17 cellular contexts compared by ENCODE assay signal in genomic region chr6:42113929-42114636, GRCh38. TPM values are rescaled to one million over a fixed set of nuclear protein-coding genes. Genes with fewer than 3 reads are reported as not detected.
A peak's percentile ranks its signal among the peaks of the same experiment; 100 is the strongest.
DNase-seq lines count a peak whose midpoint lies in the region; ATAC-seq and TF ChIP-seq lines count a peak whose summit lies in the region.
"Had no signal": no experiment of that assay in that cellular context is flagged by ENCODE, and none has a peak within 500 bp of the region (broad histone marks: within the 10 kb centered on the region; RNA-seq: fewer than 3 reads in every experiment).

No MANE protein-coding gene starts in this region.

- H3K9ac ChIP-seq in Karpas-422 (ENCODE audit: low read length), result no peak overlapping the region

- no peaks in the 10 kb centered on the region for H3K79me2 ChIP-seq in Karpas-422 (ENCODE audit: low read length)

- H3K27me3 ChIP-seq in Karpas-422 (ENCODE audit: low read length) (no peaks in the 10 kb centered on the region), breast epithelium (no peaks in the 10 kb centered on the region)
- H3K27me3 ChIP-seq: pancreas had no signal

- H3K4me3 ChIP-seq in Karpas-422 (ENCODE audit: low read length), result no peak overlapping the region
- H3K4me3 ChIP-seq in breast epithelium, result no peak overlapping the region
- H3K4me3 ChIP-seq: pancreas had no signal

- H3K27me3 Mint-ChIP-seq in mesothelial cell of epicardium (ENCODE audit: low read depth) (no peaks in the 10 kb centered on the region), immature natural killer cell (ENCODE audit: low read depth in 3 of 3) (peaks cover 1 to 9% (median 8%) of the 10 kb centered on the region in 3 donors)
- peaks cover 23% of the 10 kb centered on the region for H3K27me3 Mint-ChIP-seq in stimulated activated memory B cell treated with anti-CD40 and anti-IgM and Interleukin-4, amounts not matched to agents 10 μg/mL and 1 μg/mL and 100 μg/mL, for 72 hours

- H3K27ac ChIP-seq in Karpas-422 (ENCODE audit: low read length), result no peak overlapping the region
- H3K27ac ChIP-seq in breast epithelium, result peak overlapping the region; percentile 44 to 49
- H3K27ac ChIP-seq: pancreas had no signal

- no peaks in the 10 kb centered on the region for H4K20me1 ChIP-seq in Karpas-422 (ENCODE audit: insufficient read depth, low read depth, low read length)

- no peaks in the 10 kb centered on the region for H3K36me3 ChIP-seq in Karpas-422 (ENCODE audit: insufficient read depth, low read length)
- H3K36me3 ChIP-seq in breast epithelium, result no peaks in the 10 kb centered on the region

- DNase-seq in Caki2 (ENCODE audit: low read depth), result peak; percentile 75
- DNase-seq in Karpas-422, result peak; percentile 30
- DNase-seq in breast epithelium (ENCODE audit: low spot score in 2 of 2), result no peak
- no peak for DNase-seq in mesothelial cell of epicardium (ENCODE audit: low spot score in 2 of 2, unreplicated experiment in 2 of 2)
- no peak for DNase-seq in immature natural killer cell
- DNase-seq: activated B cell treated with CpG ODN at 0.5 μM for 24 hours; activated naive CD8-positive, alpha-beta T cell treated with anti-CD3 and anti-CD28 coated beads, Interleukin-2, amount 10 ng/mL, durations not matched to agents 7 days and 5 days; cerebellar nuclear complex; KBM-7; NCI-H187 treated with DMSO at 0.1 percent for 48 hours; pancreas; stimulated activated CD4-positive, alpha-beta T cell treated with anti-CD3 and anti-CD28 coated beads, Interleukin-15, amount 100 ng/mL, for 24 hours; trophoblast cell had no signal

- TF ChIP-seq CTCF in breast epithelium (IDR thresholded peaks at IDR 0.05) (no peak), mesothelial cell of epicardium (IDR thresholded peaks at IDR 0.05; ENCODE audit: unreplicated experiment) (no peak)

- H3K9me3 ChIP-seq in Karpas-422 (ENCODE audit: low read length), result no peaks in the 10 kb centered on the region
- no peaks in the 10 kb centered on the region for H3K9me3 ChIP-seq in breast epithelium
- H3K9me3 ChIP-seq: pancreas had no signal

- H2AFZ ChIP-seq in Karpas-422 (ENCODE audit: low read length), result no peak overlapping the region

- H3K4me1 Mint-ChIP-seq in mesothelial cell of epicardium (peaks cover 1% of the 10 kb centered on the region), immature natural killer cell (no peaks in the 10 kb centered on the region)
- H3K4me1 Mint-ChIP-seq in stimulated activated memory B cell treated with anti-CD40 and anti-IgM and Interleukin-4, amounts not matched to agents 10 μg/mL and 1 μg/mL and 100 μg/mL, for 72 hours, result no peaks in the 10 kb centered on the region
- H3K4me1 Mint-ChIP-seq: activated B cell treated with CpG ODN at 0.5 μM for 24 hours; activated naive CD8-positive, alpha-beta T cell treated with anti-CD3 and anti-CD28 coated beads, Interleukin-2, amount 10 ng/mL, durations not matched to agents 7 days and 5 days; memory B cell had no signal

- peaks cover 13% of the 10 kb centered on the region for H3K36me3 Mint-ChIP-seq in mesothelial cell of epicardium
- no peaks in the 10 kb centered on the region for H3K36me3 Mint-ChIP-seq in immature natural killer cell
- no peaks in the 10 kb centered on the region for H3K36me3 Mint-ChIP-seq in stimulated activated memory B cell treated with anti-CD40 and anti-IgM and Interleukin-4, amounts not matched to agents 10 μg/mL and 1 μg/mL and 100 μg/mL, for 72 hours
- H3K36me3 Mint-ChIP-seq: activated naive CD8-positive, alpha-beta T cell treated with anti-CD3 and anti-CD28 coated beads, Interleukin-2, amount 10 ng/mL, durations not matched to agents 7 days and 5 days; memory B cell had no signal

- no peak for ATAC-seq in GM19328 (IDR thresholded peaks at IDR 0.05; ENCODE audit: unreplicated experiment)
- ATAC-seq in stimulated activated memory B cell treated with anti-CD40 and anti-IgM and Interleukin-4, amounts not matched to agents 10 μg/mL and 1 μg/mL and 100 μg/mL, for 72 hours, result no peak
- no peak for ATAC-seq in GM18502 (IDR thresholded peaks at IDR 0.05; ENCODE audit: poor library complexity, unreplicated experiment)
- ATAC-seq: pancreas had no signal

- intact Hi-C loops in breast epithelium (cut with DNase I; ENCODE audit: low total_unique reads), result no loop called here

- no peaks in the 10 kb centered on the region for H3K9me2 ChIP-seq in Karpas-422 (replicated peaks; ENCODE audit: insufficient read depth, low read length)

- TF ChIP-seq POLR2A in breast epithelium (IDR thresholded peaks at IDR 0.05), result no peak

- H3K4me2 ChIP-seq in Karpas-422 (ENCODE audit: low read depth, low read length, poor library complexity, severe bottlenecking), result no peak overlapping the region

- H3K27ac Mint-ChIP-seq in mesothelial cell of epicardium (peak overlapping the region; percentile 36), immature natural killer cell (no peak overlapping the region)
- H3K27ac Mint-ChIP-seq in stimulated activated memory B cell treated with anti-CD40 and anti-IgM and Interleukin-4, amounts not matched to agents 10 μg/mL and 1 μg/mL and 100 μg/mL, for 72 hours, result no peak overlapping the region
- H3K27ac Mint-ChIP-seq: activated B cell treated with CpG ODN at 0.5 μM for 24 hours; activated naive CD8-positive, alpha-beta T cell treated with anti-CD3 and anti-CD28 coated beads, Interleukin-2, amount 10 ng/mL, durations not matched to agents 7 days and 5 days; memory B cell had no signal

- no peak overlapping the region for H3K4me3 Mint-ChIP-seq in mesothelial cell of epicardium
- H3K4me3 Mint-ChIP-seq in immature natural killer cell, result no peak overlapping the region
- no peak overlapping the region for H3K4me3 Mint-ChIP-seq in stimulated activated memory B cell treated with anti-CD40 and anti-IgM and Interleukin-4, amounts not matched to agents 10 μg/mL and 1 μg/mL and 100 μg/mL, for 72 hours
- H3K4me3 Mint-ChIP-seq: activated B cell treated with CpG ODN at 0.5 μM for 24 hours; activated naive CD8-positive, alpha-beta T cell treated with anti-CD3 and anti-CD28 coated beads, Interleukin-2, amount 10 ng/mL, durations not matched to agents 7 days and 5 days; memory B cell had no signal

- in situ Hi-C loops in Caki2 (cut with HindIII; ENCODE audit: low pct_unique_long_range_greater_than_20kb, low sequenced_read_pairs), result no loop called here

- H3K4me1 ChIP-seq in Karpas-422 (ENCODE audit: low read length) (peaks cover 2% of the 10 kb centered on the region; the same call in 1 of the 2 replicates), breast epithelium (peaks cover 0 to 5% of the 10 kb centered on the region in 2 donors)

- H3K9me3 Mint-ChIP-seq in mesothelial cell of epicardium (no peaks in the 10 kb centered on the region), immature natural killer cell (no peaks in the 10 kb centered on the region)
- no peaks in the 10 kb centered on the region for H3K9me3 Mint-ChIP-seq in stimulated activated memory B cell treated with anti-CD40 and anti-IgM and Interleukin-4, amounts not matched to agents 10 μg/mL and 1 μg/mL and 100 μg/mL, for 72 hours
- H3K9me3 Mint-ChIP-seq: activated B cell treated with CpG ODN at 0.5 μM for 24 hours; activated naive CD8-positive, alpha-beta T cell treated with anti-CD3 and anti-CD28 coated beads, Interleukin-2, amount 10 ng/mL, durations not matched to agents 7 days and 5 days; memory B cell had no signal

RNA-seq across cellular contexts. Expression of gene C6orf132, which starts 28.3 kb away (rescaled TPM):
- total RNA-seq in Caki2 (2014; rRNA removed; shearing (Covaris generic); ENCODE audit: low replicate concordance), result 1.6 and 7.2 TPM in 2 replicates
- total RNA-seq in Karpas-422 (2014; rRNA removed; shearing (Covaris generic); ENCODE audit: low replicate concordance), result 0.11 and 0.83 TPM in 2 replicates
- total RNA-seq in breast epithelium (10 to 100 TPM in 2 of 3 donors, 1 to 10 TPM in 1; 4.2 to 20.2 (median 10.2) TPM), mesothelial cell of epicardium (22.4 to 23.9 TPM (median 22.5 TPM) in 3 replicates)
- polyA plus RNA-seq in immature natural killer cell, result under 1 TPM in 2 of 3 donors, not detected in 1; 0.06 to 0.10 TPM
- total RNA-seq: activated B cell treated with CpG ODN at 0.5 μM for 24 hours had no signal

RNA-seq across cellular contexts. Expression of gene GUCA1A, which starts 59.1 kb away (rescaled TPM):
- total RNA-seq in Caki2 (2014; rRNA removed; shearing (Covaris generic); ENCODE audit: low replicate concordance), result not detected in 2 replicates
- total RNA-seq in Karpas-422 (2014; rRNA removed; shearing (Covaris generic); ENCODE audit: low replicate concordance), result not detected in 2 replicates
- total RNA-seq in breast epithelium, result not detected
- total RNA-seq in mesothelial cell of epicardium, result 0.91 to 1.3 TPM (median 0.92 TPM) in 3 replicates
- not detected for polyA plus RNA-seq in immature natural killer cell
- total RNA-seq: activated B cell treated with CpG ODN at 0.5 μM for 24 hours; activated naive CD8-positive, alpha-beta T cell treated with anti-CD3 and anti-CD28 coated beads, Interleukin-2, amount 10 ng/mL, durations not matched to agents 7 days and 5 days had no signal
- polyA plus RNA-seq: pancreas had no signal

Comparison
In these comparisons a context has a peak if more than half of its experiments do, and no peak if none do; other contexts are left out.
1. DNase-seq: peak in Caki2 (single experiment) and Karpas-422 (single experiment); none in breast epithelium (0 of 2), mesothelial cell of epicardium (0 of 2) and immature natural killer cell (0 of 3).